ENCODE assay signal across 14 cellular contexts in the genomic region with DNA sequence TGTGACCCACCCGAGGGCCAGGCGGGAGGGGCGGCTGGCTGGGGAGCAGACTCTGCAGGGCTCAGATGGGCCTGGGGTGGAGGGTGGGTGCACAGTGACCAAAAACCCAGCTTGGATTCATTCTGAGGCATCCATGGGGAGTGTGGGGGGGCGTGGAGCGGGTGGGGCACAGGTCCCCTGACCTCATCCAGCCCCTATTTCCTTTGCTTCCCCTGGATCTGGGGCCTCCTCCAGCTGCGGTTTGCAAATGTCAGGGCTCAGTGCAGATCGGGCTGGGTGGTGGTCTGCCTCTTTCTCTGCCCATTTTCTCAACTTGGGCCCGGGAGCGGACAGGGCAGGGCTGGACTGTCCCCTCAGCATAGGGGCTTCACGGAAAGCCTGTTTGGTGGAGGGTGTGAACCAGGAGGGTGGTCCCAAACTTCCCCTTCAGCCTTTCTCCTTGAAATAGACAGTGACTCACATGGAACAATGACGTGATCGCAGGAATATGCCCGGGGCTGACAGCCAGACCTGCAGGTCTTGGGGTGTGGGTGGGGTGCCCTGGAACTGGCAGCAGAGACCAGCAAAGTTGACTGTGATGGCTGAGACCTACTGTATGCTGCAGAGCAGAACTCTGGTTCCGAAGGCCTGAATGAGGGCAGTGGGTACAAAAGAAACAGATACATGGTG.
DNase-seq lines count a peak whose midpoint lies in the region; ATAC-seq and TF ChIP-seq lines count a peak whose summit lies in the region.
"Had no signal": no experiment of that assay in that cellular context is flagged by ENCODE, and none has a peak within 500 bp of the region (broad histone marks: within the 10 kb centered on the region; RNA-seq: fewer than 3 reads in every experiment).

No MANE protein-coding gene starts in this region.

- H3K36me3 ChIP-seq in NT2/D1 (ENCODE audit: insufficient read depth, insufficient read length, low read length): no peaks in the 10 kb centered on the region

- H3K27ac Mint-ChIP-seq in mesothelial cell of epicardium: peak overlapping the region; percentile 87
- H3K27ac Mint-ChIP-seq: activated T-helper 2 cell treated with anti-CD3 and anti-CD28 coated beads, Interferon-gamma antibody, Interleukin-2, Interleukin-4, amounts not matched to agents 10 μg/mL and 5 μg/mL and 100 μg/mL, durations not matched to agents 14 hours and 24 hours and 36 hours had no signal

- no peaks in the 10 kb centered on the region for H3K27me3 ChIP-seq in NT2/D1 (ENCODE audit: insufficient read depth, insufficient read length)

- H3K4me1 ChIP-seq in NT2/D1 (ENCODE audit: insufficient read depth, insufficient read length): peaks cover 16% of the 10 kb centered on the region

- TF ChIP-seq CTCF in mesothelial cell of epicardium (IDR thresholded peaks at IDR 0.05; ENCODE audit: unreplicated experiment): no peak

- no peaks in the 10 kb centered on the region for H3K36me3 Mint-ChIP-seq in mesothelial cell of epicardium

- no peaks in the 10 kb centered on the region for H3K9me3 ChIP-seq in NT2/D1 (ENCODE audit: insufficient read depth, low read length)

- H3K4me1 Mint-ChIP-seq in mesothelial cell of epicardium: peaks cover 49% of the 10 kb centered on the region

- peaks cover 2% of the 10 kb centered on the region for H3K27me3 Mint-ChIP-seq in mesothelial cell of epicardium (ENCODE audit: low read depth)

- ATAC-seq in esophagus mucosa: peak; percentile 32
- no peak for ATAC-seq in HG03354 (IDR thresholded peaks at IDR 0.05; ENCODE audit: poor library complexity, severe bottlenecking, unreplicated experiment)

- H3K4me3 Mint-ChIP-seq in mesothelial cell of epicardium: no peak overlapping the region

- H3K4me3 ChIP-seq in NT2/D1 (ENCODE audit: insufficient read length, low read depth): no peak overlapping the region
- H3K4me3 ChIP-seq: coronary artery had no signal

- DNase-seq in AG08395 (ENCODE audit: low spot score) (peak; percentile 64), NT2/D1 (ENCODE audit: low read depth, low spot score) (no peak), mesothelial cell of epicardium (ENCODE audit: low spot score in 2 of 2, unreplicated experiment in 2 of 2) (no peak), HK-2 (ENCODE audit: unreplicated experiment) (no peak)
- DNase-seq in activated naive CD4-positive, alpha-beta T cell treated with anti-CD3 and anti-CD28 coated beads, Interleukin-2, amount 50 U/mL, for 16 hours: no peak
- DNase-seq in activated naive CD4-positive, alpha-beta T cell treated with Interleukin-2 at 50 U/mL for 16 hours: no peak
- DNase-seq: AML-193; KG1; RPMI8226; stimulated activated CD4-positive, alpha-beta T cell treated with anti-CD3 and anti-CD28 coated beads, Interleukin-12 subunit alpha, Interleukin-12 subunit beta, amount 100 ng/mL, for 4 hours had no signal

- peak overlapping the region; percentile 62 for H3K9ac ChIP-seq in NT2/D1 (ENCODE audit: insufficient read length, low read depth)

- no peaks in the 10 kb centered on the region for H3K9me3 Mint-ChIP-seq in mesothelial cell of epicardium
- H3K9me3 Mint-ChIP-seq: activated T-helper 2 cell treated with anti-CD3 and anti-CD28 coated beads, Interferon-gamma antibody, Interleukin-2, Interleukin-4, amounts not matched to agents 10 μg/mL and 5 μg/mL and 100 μg/mL, durations not matched to agents 14 hours and 24 hours and 36 hours had no signal
